ENCODE assay signal across 12 cellular contexts in the genomic region with DNA sequence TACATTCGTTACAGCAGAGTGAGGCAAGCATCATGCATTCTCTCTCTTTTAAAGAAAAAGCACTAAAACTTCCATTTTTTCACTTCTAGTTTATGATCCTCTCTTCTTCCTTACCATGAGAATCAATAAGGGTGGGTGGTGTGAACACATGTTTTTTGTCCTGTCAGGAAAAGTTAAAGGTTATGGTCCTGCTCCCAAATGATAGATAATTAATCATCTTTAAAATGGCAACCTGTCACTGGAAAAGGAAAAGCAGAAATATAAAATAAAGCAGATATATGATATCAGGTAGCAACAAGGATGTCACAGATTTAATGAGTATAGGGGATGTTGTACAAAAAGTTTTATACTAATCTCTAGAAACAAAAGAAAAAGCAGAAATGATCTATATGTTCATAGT. TPM values are rescaled to one million over a fixed set of nuclear protein-coding genes. Genes with fewer than 3 reads are reported as not detected.
DNase-seq lines count a peak whose midpoint lies in the region; ATAC-seq and TF ChIP-seq lines count a peak whose summit lies in the region.
"Had no signal": no experiment of that assay in that cellular context is flagged by ENCODE, and none has a peak within 500 bp of the region (broad histone marks: within the 10 kb centered on the region; RNA-seq: fewer than 3 reads in every experiment).

No MANE protein-coding gene starts in this region.

- H3K27ac Mint-ChIP-seq in Caco-2 (ENCODE audit: unreplicated experiment) = no peak overlapping the region
- no peak overlapping the region for H3K27ac Mint-ChIP-seq in CD8-positive, alpha-beta T cell
- H3K27ac Mint-ChIP-seq: activated T-helper 17 cell treated with anti-CD3 and anti-CD28 coated beads, Interleukin-2, amount 50 U/mL, for 72 hours had no signal

- H3K4me1 ChIP-seq in mesodermal cell (ENCODE audit: control insufficient read depth, insufficient read depth, low read length, poor library complexity, severe bottlenecking) (peaks cover 20% of the 10 kb centered on the region), stomach (peaks cover 0 to 34% (median 23%) of the 10 kb centered on the region in 4 donors), Caco-2 (peaks cover 10% of the 10 kb centered on the region)
- H3K4me1 ChIP-seq in CD8-positive, alpha-beta T cell (ENCODE audit: insufficient read depth, low read length) = no peaks in the 10 kb centered on the region

- H3K27ac ChIP-seq in brain microvascular endothelial cell (peak overlapping the region; percentile 91), mesodermal cell (ENCODE audit: low read depth, low read length, severe bottlenecking) (peak overlapping the region; percentile 54), stomach (peak overlapping the region in 4 of 5 donors; percentile 63 to 81 (median 75))
- no peak overlapping the region for H3K27ac ChIP-seq in CD8-positive, alpha-beta T cell (ENCODE audit: low read depth, low read length)

- H3K27me3 ChIP-seq in brain microvascular endothelial cell (replicated peaks) = no peaks in the 10 kb centered on the region
- H3K27me3 ChIP-seq in stomach = no peaks in the 10 kb centered on the region
- H3K27me3 ChIP-seq in Caco-2 (replicated peaks; ENCODE audit: control insufficient read depth, insufficient read depth, low read length) = no peaks in the 10 kb centered on the region
- H3K27me3 ChIP-seq in CD8-positive, alpha-beta T cell (ENCODE audit: insufficient read depth, low read length) = no peaks in the 10 kb centered on the region

- no CpG with 5 or more reads among the region's 1 CpG for WGBS in mesodermal cell (ENCODE audit: insufficient coverage in 2 of 2), 2 experiments
- WGBS in stomach, 5 donors = 41 to 78% (median 64%) methylated on average over 1 of the region's 1 CpG

- H3K4me3 ChIP-seq in brain microvascular endothelial cell (ENCODE audit: low read depth, low read length) = no peak overlapping the region
- H3K4me3 ChIP-seq in mesodermal cell (ENCODE audit: extremely low read depth, insufficient read depth, low read length, poor library complexity, severe bottlenecking) = no peak overlapping the region
- no peak overlapping the region for H3K4me3 ChIP-seq in stomach
- H3K4me3 ChIP-seq in Caco-2 (ENCODE audit: low read depth, low read length) = no peak overlapping the region
- H3K4me3 ChIP-seq in CD8-positive, alpha-beta T cell (ENCODE audit: low read depth, low read length) = no peak overlapping the region

- no peak for ATAC-seq in CD8-positive, alpha-beta T cell
- ATAC-seq: activated T-helper 17 cell treated with anti-CD3 and anti-CD28 coated beads, Interleukin-2, amount 50 U/mL, for 72 hours had no signal

- TF ChIP-seq CTCF in brain microvascular endothelial cell (IDR thresholded peaks at IDR 0.05; ENCODE audit: low read depth, low read length, missing control alignments) (no peak), stomach (IDR thresholded peaks at IDR 0.05) (no peak), Caco-2 (IDR thresholded peaks at IDR 0.05; ENCODE audit: insufficient read depth in 1 of 2, low read depth in 1 of 2, low read length in 1 of 2, severe bottlenecking in 1 of 2, unreplicated experiment in 1 of 2) (no peak)
- TF ChIP-seq CTCF in CD8-positive, alpha-beta T cell (IDR thresholded peaks at IDR 0.05) = no peak

- TF ChIP-seq EP300 in stomach (IDR thresholded peaks at IDR 0.05) = no peak

- POLR2A ChIA-PET in Caco-2 (lab: Charles Lee) = no interaction called here
- POLR2A ChIA-PET in CD8-positive, alpha-beta T cell (lab: Charles Lee) = no interaction called here

- H3K9me3 ChIP-seq in mesodermal cell (ENCODE audit: control insufficient read depth, low read length) (no peaks in the 10 kb centered on the region), stomach (no peaks in the 10 kb centered on the region), Caco-2 (no peaks in the 10 kb centered on the region)
- no peaks in the 10 kb centered on the region for H3K9me3 ChIP-seq in CD8-positive, alpha-beta T cell (ENCODE audit: low read length)

- TF ChIP-seq POLR2A in stomach (IDR thresholded peaks at IDR 0.05) = no peak

- H3K36me3 Mint-ChIP-seq in Caco-2 (ENCODE audit: insufficient read depth, unreplicated experiment) = peaks cover 18% of the 10 kb centered on the region
- H3K36me3 Mint-ChIP-seq in CD8-positive, alpha-beta T cell = no peaks in the 10 kb centered on the region

- peaks cover 20% of the 10 kb centered on the region for H3K4me1 Mint-ChIP-seq in Caco-2 (ENCODE audit: low read depth, unreplicated experiment)
- no peaks in the 10 kb centered on the region for H3K4me1 Mint-ChIP-seq in CD8-positive, alpha-beta T cell (ENCODE audit: low read depth)
- H3K4me1 Mint-ChIP-seq: activated T-helper 17 cell treated with anti-CD3 and anti-CD28 coated beads, Interleukin-2, amount 50 U/mL, for 72 hours had no signal

- H3K36me3 ChIP-seq in brain microvascular endothelial cell (replicated peaks) (no peaks in the 10 kb centered on the region), mesodermal cell (ENCODE audit: control insufficient read depth, insufficient read depth, low read length) (no peaks in the 10 kb centered on the region), stomach (no peaks in the 10 kb centered on the region), Caco-2 (ENCODE audit: control insufficient read depth, insufficient read depth, low read length) (no peaks in the 10 kb centered on the region)
- no peaks in the 10 kb centered on the region for H3K36me3 ChIP-seq in CD8-positive, alpha-beta T cell (ENCODE audit: insufficient read depth, low read length)

- H3K4me3 Mint-ChIP-seq in Caco-2 (ENCODE audit: unreplicated experiment) = no peak overlapping the region
- no peak overlapping the region for H3K4me3 Mint-ChIP-seq in CD8-positive, alpha-beta T cell
- H3K4me3 Mint-ChIP-seq: activated T-helper 17 cell treated with anti-CD3 and anti-CD28 coated beads, Interleukin-2, amount 50 U/mL, for 72 hours had no signal

- no peaks in the 10 kb centered on the region for H3K9me3 Mint-ChIP-seq in Caco-2 (ENCODE audit: unreplicated experiment)
- peaks cover 2% of the 10 kb centered on the region for H3K9me3 Mint-ChIP-seq in CD8-positive, alpha-beta T cell

- H3K27me3 Mint-ChIP-seq in Caco-2 (ENCODE audit: insufficient read depth, unreplicated experiment) = no peaks in the 10 kb centered on the region
- no peaks in the 10 kb centered on the region for H3K27me3 Mint-ChIP-seq in CD8-positive, alpha-beta T cell (ENCODE audit: low read depth)
- H3K27me3 Mint-ChIP-seq: activated T-helper 17 cell treated with anti-CD3 and anti-CD28 coated beads, Interleukin-2, amount 50 U/mL, for 72 hours had no signal

- in situ Hi-C loops in brain microvascular endothelial cell (cut with HindIII; ENCODE audit: low pct_ligation_motif_present, low sequenced_read_pairs) = no loop called here

- CTCF ChIA-PET in Caco-2 (lab: Charles Lee) = no interaction called here
- CTCF ChIA-PET in CD8-positive, alpha-beta T cell (lab: Charles Lee) = no interaction called here

- intact Hi-C loops in stomach (cut with DNase I; ENCODE audit: low total_unique reads) (no loop called here), Caco-2 (cut with micrococcal nuclease; ENCODE audit: unreplicated experiment) (no loop called here)
- intact Hi-C loops in CD8-positive, alpha-beta T cell (cut with DNase I, micrococcal nuclease) = no loop called here

- BruUV-seq in Caco-2 (replicated peaks; lab: Mats Ljungman, UMichigan) = no TSS peak

- peak; percentile 20 for DNase-seq in HT1080 (ENCODE audit: low read depth)
- no peak for DNase-seq in brain microvascular endothelial cell
- DNase-seq in stomach = no peak
- DNase-seq in Caco-2 = no peak
- no peak for DNase-seq in hepatic stellate cell (ENCODE audit: low spot score)
- no peak for DNase-seq in RPMI8226
- no peak for DNase-seq in CD8-positive, alpha-beta T cell
- DNase-seq: activated CD4-positive, alpha-beta T cell treated with anti-CD3 and anti-CD28 coated beads, Interleukin-2, amount 50 U/mL, for 48 hours; NCI-H146; NCI-H526 treated with DMSO at 0.1 percent for 48 hours had no signal

RNA-seq across cellular contexts. Expression of a gene that starts 56.4 kb away (rescaled TPM):
- 57.3 and 58.5 TPM in 2 replicates for total RNA-seq in HT1080 (2014; rRNA removed; shearing (Covaris generic))
- 56.8 and 73.4 TPM in 2 replicates for polyA plus RNA-seq in HT1080 (2015; cell fraction: cytosol; rRNA removed)
- 224 and 250 TPM in 2 replicates for polyA plus RNA-seq in HT1080 (2015; cell fraction: nucleus; rRNA removed)
- polyA plus RNA-seq in mesodermal cell (2013, experiment 1 of 2) = 46.1 TPM
- polyA plus RNA-seq in mesodermal cell (2013, experiment 2 of 2) = 46.3 TPM
- total RNA-seq in stomach (100 to 1,000 TPM in 2 of 5 donors, 10 to 100 TPM in 3; 13.0 to 149 (median 83.3) TPM), Caco-2 (2022) (59.9 and 60.5 TPM in 2 replicates)
- 10 to 100 TPM; 10.6 to 17.3 (median 13.3) TPM for polyA plus RNA-seq in stomach
- 10 to 100 TPM in 1 of 2 experiments, 1 to 10 TPM in 1; 10.0 to 12.9 TPM for total RNA-seq in CD8-positive, alpha-beta T cell
